ENCODE assay signal across 20 cellular contexts in the genomic region with DNA sequence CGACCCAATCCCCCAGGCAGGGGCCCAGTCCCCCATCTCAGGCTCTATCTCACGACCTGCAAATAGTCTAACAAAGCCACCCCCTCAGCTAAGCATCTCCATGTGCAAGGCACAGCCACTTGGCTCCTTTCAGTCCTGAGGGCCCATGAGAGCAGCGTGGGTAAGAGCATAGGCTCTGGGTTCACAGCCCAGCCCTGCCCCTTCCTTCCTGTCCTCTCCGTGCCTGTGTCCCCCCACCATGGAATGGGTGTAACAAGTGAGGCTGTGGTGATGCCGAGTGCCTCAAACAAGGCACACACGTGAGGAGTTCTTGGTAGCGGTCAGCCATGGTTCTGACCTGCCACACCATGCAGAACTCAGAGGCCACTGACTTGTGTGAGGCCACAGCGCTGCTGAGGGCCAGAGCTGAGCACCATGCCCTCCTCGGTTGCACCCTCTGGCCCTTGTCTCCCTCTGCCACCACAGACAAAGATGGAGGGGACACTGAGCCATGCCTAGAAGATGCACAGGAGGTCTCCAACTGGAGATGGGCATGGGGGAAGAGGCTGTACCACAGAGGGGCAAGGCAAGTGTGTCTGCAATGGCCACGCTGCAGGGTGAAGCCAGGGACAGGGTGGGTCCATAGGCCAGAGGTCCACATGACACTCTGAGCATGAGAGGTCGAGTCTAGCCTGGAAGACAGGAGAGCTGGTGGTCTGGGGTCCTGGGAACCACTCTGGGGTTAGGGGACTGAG. TPM values are rescaled to one million over a fixed set of nuclear protein-coding genes. Genes with fewer than 3 reads are reported as not detected.
DNase-seq lines count a peak whose midpoint lies in the region; ATAC-seq and TF ChIP-seq lines count a peak whose summit lies in the region.
"Had no signal": no experiment of that assay in that cellular context is flagged by ENCODE, and none has a peak within 500 bp of the region (broad histone marks: within the 10 kb centered on the region; RNA-seq: fewer than 3 reads in every experiment).

No MANE protein-coding gene starts in this region.

- TF ChIP-seq CTCF in natural killer cell (IDR thresholded peaks at IDR 0.05) (no peak), nephron progenitor cell (IDR thresholded peaks at IDR 0.05) (no peak)

- CTCF ChIA-PET in activated CD4-positive, alpha-beta T cell treated with anti-CD3 and anti-CD28 coated beads, Interleukin-2, amount 10 ng/mL, durations not matched to agents 7 days and 5 days (lab: Charles Lee), result interaction anchor here (0.5 to 1.7 kb wide), 3 partner anchors 17 to 987 kb away, joined by 3 to 7 read pairs (median 3); no protein-coding TSS in a partner anchor

- no peak for DNase-seq in activated CD4-positive, alpha-beta T cell treated with anti-CD3 and anti-CD28 coated beads, Interleukin-2, amount 10 ng/mL, durations not matched to agents 7 days and 5 days
- DNase-seq in activated CD4-positive, alpha-beta T cell treated with anti-CD3 and anti-CD28 coated beads, Interleukin-2, amount 50 U/mL, for 4 hours, result no peak
- DNase-seq in natural killer cell (no peak), nephron progenitor cell (no peak), superior temporal gyrus (ENCODE audit: extremely low spot score) (no peak), hypothalamus (lab: John Stamatoyannopoulos, UW) (no peak)
- no peak for DNase-seq in natural killer cell treated with Interleukin-12 subunit alpha and Interleukin-12 subunit beta and Interleukin-15 and Interleukin-18, amount 100 ng/mL, for 72 hours (ENCODE audit: low spot score)
- DNase-seq in activated naive CD8-positive, alpha-beta T cell treated with anti-CD3 and anti-CD28 coated beads, Interleukin-2, amount 50 U/mL, for 24 hours, result no peak
- DNase-seq: ACHN; C1 segment of cervical spinal cord; CD8-positive, alpha-beta memory T cell; NCI-H1105 treated with DMSO at 0.1 percent for 48 hours; NCI-H2029 treated with DMSO at 0.1 percent for 48 hours; NCI-H226; NCI-H510A treated with DMSO at 0.1 percent for 48 hours; NCI-H748 treated with DMSO at 0.1 percent for 48 hours; PC-9; RPMI8226; SHP77 had no signal

- ATAC-seq in natural killer cell, result peak in 2 of 3 donors; percentile 36 to 60
- ATAC-seq in natural killer cell treated with Interleukin-12 subunit alpha and Interleukin-12 subunit beta and Interleukin-15 and Interleukin-18, amount 100 ng/mL, for 72 hours, result no peak
- no peak for ATAC-seq in activated naive CD8-positive, alpha-beta T cell treated with anti-CD3 and anti-CD28 coated beads, Interleukin-2, amount 50 U/mL, for 24 hours
- ATAC-seq: HCT116 had no signal

- H3K36me3 Mint-ChIP-seq in activated CD4-positive, alpha-beta T cell treated with anti-CD3 and anti-CD28 coated beads, Interleukin-2, amount 10 ng/mL, durations not matched to agents 7 days and 5 days (ENCODE audit: low read depth), result no peaks in the 10 kb centered on the region
- no peaks in the 10 kb centered on the region for H3K36me3 Mint-ChIP-seq in natural killer cell
- H3K36me3 Mint-ChIP-seq in natural killer cell treated with Interleukin-12 subunit alpha and Interleukin-12 subunit beta and Interleukin-15 and Interleukin-18, amount 100 ng/mL, for 72 hours, result no peaks in the 10 kb centered on the region
- H3K36me3 Mint-ChIP-seq in nephron progenitor cell (ENCODE audit: low read depth), result peaks cover 11% of the 10 kb centered on the region
- H3K36me3 Mint-ChIP-seq in activated naive CD8-positive, alpha-beta T cell treated with anti-CD3 and anti-CD28 coated beads, Interleukin-2, amount 50 U/mL, for 24 hours (ENCODE audit: low read depth), result peaks cover 3% of the 10 kb centered on the region

- intact Hi-C loops in natural killer cell (cut with micrococcal nuclease), result no loop called here

- H3K27ac Mint-ChIP-seq in activated CD4-positive, alpha-beta T cell treated with anti-CD3 and anti-CD28 coated beads, Interleukin-2, amount 10 ng/mL, durations not matched to agents 7 days and 5 days, result peak overlapping the region; percentile 41
- H3K27ac Mint-ChIP-seq in natural killer cell (peak overlapping the region; percentile 31 to 65), nephron progenitor cell (peak overlapping the region; percentile 79)
- H3K27ac Mint-ChIP-seq in natural killer cell treated with Interleukin-12 subunit alpha and Interleukin-12 subunit beta and Interleukin-15 and Interleukin-18, amount 100 ng/mL, for 72 hours, result no peak overlapping the region
- H3K27ac Mint-ChIP-seq in activated naive CD8-positive, alpha-beta T cell treated with anti-CD3 and anti-CD28 coated beads, Interleukin-2, amount 50 U/mL, for 24 hours, result no peak overlapping the region

- POLR2A ChIA-PET in activated CD4-positive, alpha-beta T cell treated with anti-CD3 and anti-CD28 coated beads, Interleukin-2, amount 10 ng/mL, durations not matched to agents 7 days and 5 days (lab: Charles Lee), result no interaction called here

- no peaks in the 10 kb centered on the region for H3K27me3 Mint-ChIP-seq in activated CD4-positive, alpha-beta T cell treated with anti-CD3 and anti-CD28 coated beads, Interleukin-2, amount 10 ng/mL, durations not matched to agents 7 days and 5 days
- H3K27me3 Mint-ChIP-seq in natural killer cell (ENCODE audit: low read depth in 2 of 2) (no peaks in the 10 kb centered on the region), nephron progenitor cell (ENCODE audit: low read depth, poor library complexity) (no peaks in the 10 kb centered on the region)
- no peaks in the 10 kb centered on the region for H3K27me3 Mint-ChIP-seq in natural killer cell treated with Interleukin-12 subunit alpha and Interleukin-12 subunit beta and Interleukin-15 and Interleukin-18, amount 100 ng/mL, for 72 hours
- H3K27me3 Mint-ChIP-seq in activated naive CD8-positive, alpha-beta T cell treated with anti-CD3 and anti-CD28 coated beads, Interleukin-2, amount 50 U/mL, for 24 hours, result no peaks in the 10 kb centered on the region
- H3K27me3 Mint-ChIP-seq: CD8-positive, alpha-beta memory T cell had no signal

- H3K9me3 Mint-ChIP-seq in activated CD4-positive, alpha-beta T cell treated with anti-CD3 and anti-CD28 coated beads, Interleukin-2, amount 10 ng/mL, durations not matched to agents 7 days and 5 days, result no peaks in the 10 kb centered on the region
- H3K9me3 Mint-ChIP-seq in natural killer cell (no peaks in the 10 kb centered on the region), nephron progenitor cell (no peaks in the 10 kb centered on the region)
- H3K9me3 Mint-ChIP-seq in natural killer cell treated with Interleukin-12 subunit alpha and Interleukin-12 subunit beta and Interleukin-15 and Interleukin-18, amount 100 ng/mL, for 72 hours, result no peaks in the 10 kb centered on the region
- no peaks in the 10 kb centered on the region for H3K9me3 Mint-ChIP-seq in activated naive CD8-positive, alpha-beta T cell treated with anti-CD3 and anti-CD28 coated beads, Interleukin-2, amount 50 U/mL, for 24 hours
- H3K9me3 Mint-ChIP-seq: CD8-positive, alpha-beta memory T cell had no signal

- H3K4me3 Mint-ChIP-seq in activated CD4-positive, alpha-beta T cell treated with anti-CD3 and anti-CD28 coated beads, Interleukin-2, amount 10 ng/mL, durations not matched to agents 7 days and 5 days, result no peak overlapping the region
- peak overlapping the region; percentile 25 for H3K4me3 Mint-ChIP-seq in natural killer cell
- no peak overlapping the region for H3K4me3 Mint-ChIP-seq in natural killer cell treated with Interleukin-12 subunit alpha and Interleukin-12 subunit beta and Interleukin-15 and Interleukin-18, amount 100 ng/mL, for 72 hours
- no peak overlapping the region for H3K4me3 Mint-ChIP-seq in nephron progenitor cell
- no peak overlapping the region for H3K4me3 Mint-ChIP-seq in activated naive CD8-positive, alpha-beta T cell treated with anti-CD3 and anti-CD28 coated beads, Interleukin-2, amount 50 U/mL, for 24 hours
- H3K4me3 Mint-ChIP-seq: CD8-positive, alpha-beta memory T cell had no signal

- H3K4me1 Mint-ChIP-seq in activated CD4-positive, alpha-beta T cell treated with anti-CD3 and anti-CD28 coated beads, Interleukin-2, amount 10 ng/mL, durations not matched to agents 7 days and 5 days, result peaks cover 9% of the 10 kb centered on the region
- H3K4me1 Mint-ChIP-seq in natural killer cell (peaks cover 28 to 53% of the 10 kb centered on the region in 2 donors), nephron progenitor cell (peaks cover 10% of the 10 kb centered on the region)
- H3K4me1 Mint-ChIP-seq in natural killer cell treated with Interleukin-12 subunit alpha and Interleukin-12 subunit beta and Interleukin-15 and Interleukin-18, amount 100 ng/mL, for 72 hours (ENCODE audit: low read depth in 2 of 2), result peaks cover 25 to 30% of the 10 kb centered on the region in 2 donors
- peaks cover 9% of the 10 kb centered on the region for H3K4me1 Mint-ChIP-seq in activated naive CD8-positive, alpha-beta T cell treated with anti-CD3 and anti-CD28 coated beads, Interleukin-2, amount 50 U/mL, for 24 hours

RNA-seq across cellular contexts. Expression of a gene that starts 10.0 kb away (rescaled TPM):
- 10 to 100 TPM; 27.1 to 30.6 TPM for total RNA-seq in activated CD4-positive, alpha-beta T cell treated with anti-CD3 and anti-CD28 coated beads, Interleukin-2, amount 10 ng/mL, durations not matched to agents 7 days and 5 days
- 10 to 100 TPM; 15.4 to 22.7 (median 22.1) TPM for total RNA-seq in natural killer cell
- 10 to 100 TPM; 29.4 to 54.9 TPM for total RNA-seq in natural killer cell treated with Interleukin-12 subunit alpha and Interleukin-12 subunit beta and Interleukin-15 and Interleukin-18, amount 100 ng/mL, for 72 hours

RNA-seq across cellular contexts. Expression of a gene that starts 17.7 kb away (rescaled TPM):
- 100 to 1,000 TPM; 127 to 131 TPM for total RNA-seq in activated CD4-positive, alpha-beta T cell treated with anti-CD3 and anti-CD28 coated beads, Interleukin-2, amount 10 ng/mL, durations not matched to agents 7 days and 5 days
- 10 to 100 TPM; 18.8 to 21.4 (median 20.4) TPM for total RNA-seq in natural killer cell
- total RNA-seq in natural killer cell treated with Interleukin-12 subunit alpha and Interleukin-12 subunit beta and Interleukin-15 and Interleukin-18, amount 100 ng/mL, for 72 hours, result 100 to 1,000 TPM in 1 of 2 donors, 10 to 100 TPM in 1; 99.5 to 202 TPM

RNA-seq across cellular contexts. Expression of a gene that starts 48.5 kb away (rescaled TPM):
- 1 to 10 TPM; 2.7 to 2.9 TPM for total RNA-seq in activated CD4-positive, alpha-beta T cell treated with anti-CD3 and anti-CD28 coated beads, Interleukin-2, amount 10 ng/mL, durations not matched to agents 7 days and 5 days
- 1 to 10 TPM; 2.2 to 3.5 (median 2.7) TPM for total RNA-seq in natural killer cell
- total RNA-seq in natural killer cell treated with Interleukin-12 subunit alpha and Interleukin-12 subunit beta and Interleukin-15 and Interleukin-18, amount 100 ng/mL, for 72 hours, result 1 to 10 TPM; 3.1 to 3.4 TPM

Comparison
In these comparisons a context has a peak if more than half of its experiments do, and no peak if none do; other contexts are left out.
1. H3K27ac Mint-ChIP-seq: peak in activated CD4-positive, alpha-beta T cell treated with anti-CD3 and anti-CD28 coated beads, Interleukin-2, amount 10 ng/mL, durations not matched to agents 7 days and 5 days (single experiment), natural killer cell (2 of 2) and nephron progenitor cell (single experiment); none in natural killer cell treated with Interleukin-12 subunit alpha and Interleukin-12 subunit beta and Interleukin-15 and Interleukin-18, amount 100 ng/mL, for 72 hours (0 of 2) and activated naive CD8-positive, alpha-beta T cell treated with anti-CD3 and anti-CD28 coated beads, Interleukin-2, amount 50 U/mL, for 24 hours (single experiment).
2. ATAC-seq: peak in natural killer cell (2 of 3); none in natural killer cell treated with Interleukin-12 subunit alpha and Interleukin-12 subunit beta and Interleukin-15 and Interleukin-18, amount 100 ng/mL, for 72 hours (0 of 2) and activated naive CD8-positive, alpha-beta T cell treated with anti-CD3 and anti-CD28 coated beads, Interleukin-2, amount 50 U/mL, for 24 hours (single experiment).
3. RNA of a gene that starts 17.7 kb away (total RNA-seq): 99.5 to 202 TPM in natural killer cell treated with Interleukin-12 subunit alpha and Interleukin-12 subunit beta and Interleukin-15 and Interleukin-18, amount 100 ng/mL, for 72 hours and 127 to 131 TPM in activated CD4-positive, alpha-beta T cell treated with anti-CD3 and anti-CD28 coated beads, Interleukin-2, amount 10 ng/mL, durations not matched to agents 7 days and 5 days; 18.8 to 21.4 TPM in natural killer cell; every median in the first group is over 4 times any median in the second.